In genomic region chr21:29424728-29425127, GRCh38 we compare ENCODE assay signal across 15 cellular contexts.
DNase-seq lines count a peak whose midpoint lies in the region; ATAC-seq and TF ChIP-seq lines count a peak whose summit lies in the region.
"Had no signal": no experiment of that assay in that cellular context is flagged by ENCODE, and none has a peak within 500 bp of the region (broad histone marks: within the 10 kb centered on the region; RNA-seq: fewer than 3 reads in every experiment).

No MANE protein-coding gene starts in this region.

- H4K20me1 ChIP-seq in BLaER1 treated with 17β-estradiol and CSF1 and Interleukin-3, amounts not matched to agents 10 nM and 100 nM: no peaks in the 10 kb centered on the region
- H4K20me1 ChIP-seq in OCI-LY3 (ENCODE audit: insufficient read depth, low read length): no peaks in the 10 kb centered on the region
- H4K20me1 ChIP-seq: BLaER1 had no signal

- peaks cover 9% of the 10 kb centered on the region for H3K9me3 Mint-ChIP-seq in nephron progenitor cell
- H3K9me3 Mint-ChIP-seq: HFFc6 had no signal

- no peaks in the 10 kb centered on the region for H3K27me3 ChIP-seq in BLaER1 treated with 17β-estradiol and CSF1 and Interleukin-3, amounts not matched to agents 10 nM and 100 nM
- no peaks in the 10 kb centered on the region for H3K27me3 ChIP-seq in OCI-LY3 (ENCODE audit: low read depth, low read length)
- H3K27me3 ChIP-seq: BLaER1 had no signal

- H3K4me1 ChIP-seq in BLaER1 treated with 17β-estradiol and CSF1 and Interleukin-3, amounts not matched to agents 10 nM and 100 nM: peaks cover 13 to 31% (median 20%) of the 10 kb centered on the region in 10 experiments
- peaks cover 13% of the 10 kb centered on the region for H3K4me1 ChIP-seq in OCI-LY3 (ENCODE audit: low read length)
- H3K4me1 ChIP-seq: HAP-1 had no signal

- no peak for TF ChIP-seq CTCF in OCI-LY3 (IDR thresholded peaks at IDR 0.05; ENCODE audit: low read depth, low read length)
- no peak for TF ChIP-seq CTCF in nephron progenitor cell (IDR thresholded peaks at IDR 0.05)

- H3K9ac ChIP-seq in BLaER1 treated with 17β-estradiol and CSF1 and Interleukin-3, amounts not matched to agents 10 nM and 100 nM: no peak overlapping the region
- H3K9ac ChIP-seq in OCI-LY3 (ENCODE audit: low read length): no peak overlapping the region
- H3K9ac ChIP-seq: BLaER1 had no signal

- no peak overlapping the region for H3K4me3 Mint-ChIP-seq in nephron progenitor cell
- H3K4me3 Mint-ChIP-seq: CD14-positive monocyte; CD4-positive, alpha-beta memory T cell; HFFc6 had no signal

- no peaks in the 10 kb centered on the region for H3K79me2 ChIP-seq in OCI-LY3 (ENCODE audit: low read length)

- no peaks in the 10 kb centered on the region for H3K36me3 Mint-ChIP-seq in nephron progenitor cell (ENCODE audit: low read depth)
- H3K36me3 Mint-ChIP-seq: CD4-positive, alpha-beta memory T cell had no signal

- no peak overlapping the region for H3K4me3 ChIP-seq in BLaER1 treated with 17β-estradiol and CSF1 and Interleukin-3, amounts not matched to agents 10 nM and 100 nM
- no peak overlapping the region for H3K4me3 ChIP-seq in OCI-LY3 (ENCODE audit: low read length)
- H3K4me3 ChIP-seq: BLaER1, HAP-1 had no signal

- no peak overlapping the region for H3K27ac ChIP-seq in BLaER1 treated with 17β-estradiol and CSF1 and Interleukin-3, amounts not matched to agents 10 nM and 100 nM
- 0 out of 2 replicates have a peak overlapping the region, but pooled peaks have one; percentile 36 for H3K27ac ChIP-seq in OCI-LY3 (ENCODE audit: low read length)
- H3K27ac ChIP-seq: BLaER1 had no signal

- peak overlapping the region; percentile 45 for H3K27ac Mint-ChIP-seq in nephron progenitor cell
- H3K27ac Mint-ChIP-seq: HFFc6 had no signal

- H3K4me1 Mint-ChIP-seq in nephron progenitor cell: peaks cover 45% of the 10 kb centered on the region

- no peaks in the 10 kb centered on the region for H3K27me3 Mint-ChIP-seq in nephron progenitor cell (ENCODE audit: low read depth, poor library complexity)
- H3K27me3 Mint-ChIP-seq: CD4-positive, alpha-beta memory T cell had no signal

- peak overlapping the region in 8 of 11 experiments; percentile 1 to 74 (median 26); a peak in 6 of 22 replicates for H3K4me2 ChIP-seq in BLaER1 treated with 17β-estradiol and CSF1 and Interleukin-3, amounts not matched to agents 10 nM and 100 nM
- peak overlapping the region; percentile 49 for H3K4me2 ChIP-seq in OCI-LY3 (ENCODE audit: low read length)
- H3K4me2 ChIP-seq: BLaER1 had no signal

- DNase-seq in nephron progenitor cell (no peak), RKO (ENCODE audit: low spot score) (no peak)
- DNase-seq in central memory CD4-positive, alpha-beta T cell: no peak
- DNase-seq: Calu3; CD4-positive, alpha-beta memory T cell; COR-L47; DND-41; GOT3; HFFc6 had no signal

- ATAC-seq in HG03175 (IDR thresholded peaks at IDR 0.05; ENCODE audit: unreplicated experiment): no peak

- H3K36me3 ChIP-seq in BLaER1 treated with 17β-estradiol and CSF1 and Interleukin-3, amounts not matched to agents 10 nM and 100 nM: peaks cover 0 to 25% (median 0%) of the 10 kb centered on the region in 11 experiments; a peak in 4 of 22 replicates
- H3K36me3 ChIP-seq in OCI-LY3 (replicated peaks; ENCODE audit: low read depth, low read length): no peaks in the 10 kb centered on the region
- H3K36me3 ChIP-seq: BLaER1, HAP-1 had no signal

- no peaks in the 10 kb centered on the region for H3K9me3 ChIP-seq in BLaER1 treated with 17β-estradiol and CSF1 and Interleukin-3, amounts not matched to agents 10 nM and 100 nM (replicated peaks in 1 of 11)
- H3K9me3 ChIP-seq in OCI-LY3 (ENCODE audit: insufficient read depth, low read length): no peaks in the 10 kb centered on the region
- H3K9me3 ChIP-seq: BLaER1, HAP-1 had no signal

- H2AFZ ChIP-seq in OCI-LY3 (ENCODE audit: low read depth, low read length): no peak overlapping the region
